Comparison of ENCODE assay signal across 22 cellular contexts in the genomic region with DNA sequence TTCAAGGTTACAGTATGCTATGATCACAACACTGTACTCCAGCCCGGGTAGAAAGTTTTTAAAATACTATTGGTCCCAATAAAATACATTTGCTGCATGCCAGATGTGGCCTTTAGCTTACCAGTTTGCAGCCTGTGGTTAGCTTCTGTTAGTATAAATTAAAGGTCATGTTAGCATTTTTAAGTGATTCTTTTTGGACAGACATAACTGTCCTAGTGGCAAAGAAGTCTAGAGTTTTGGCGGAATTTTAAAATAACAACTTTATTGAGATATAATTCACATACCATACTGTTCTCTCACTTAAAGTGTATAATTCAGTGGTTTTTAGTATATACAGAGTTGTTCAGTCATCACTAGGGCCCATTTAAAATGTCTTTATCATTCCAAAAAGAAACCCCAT. TPM values are rescaled to one million over a fixed set of nuclear protein-coding genes. Genes with fewer than 3 reads are reported as not detected.
DNase-seq lines count a peak whose midpoint lies in the region; ATAC-seq and TF ChIP-seq lines count a peak whose summit lies in the region.
"Had no signal": no experiment of that assay in that cellular context is flagged by ENCODE, and none has a peak within 500 bp of the region (broad histone marks: within the 10 kb centered on the region; RNA-seq: fewer than 3 reads in every experiment).

No MANE protein-coding gene starts in this region.

- no peak for DNase-seq in activated T-cell treated with anti-CD3 and anti-CD28 coated beads, Interleukin-2, amount 50 U/mL, for 24 hours
- DNase-seq in activated T-cell treated with anti-CD3 and anti-CD28 coated beads for 4 hours (no peak), IMR-90 (peak; percentile 87), fibroblast of gingiva (ENCODE audit: low read depth) (peak; percentile 53), cerebellum (ENCODE audit: low spot score) (no peak)
- DNase-seq in stimulated activated effector memory CD8-positive, alpha-beta T cell treated with anti-CD3 and anti-CD28 coated beads, Interleukin-12 subunit alpha, Interleukin-12 subunit beta, amount 100 ng/mL, for 72 hours (ENCODE audit: low spot score in 2 of 2): no peak
- DNase-seq in effector memory CD4-positive, alpha-beta T cell: no peak
- DNase-seq: BE2C; Calu3; CD4-positive, alpha-beta T cell; EL; NCI-H1105 treated with DMSO at 0.1 percent for 48 hours; NCI-H1694; NCI-H2107; NCI-H510A; NCI-H748 treated with DMSO at 0.1 percent for 48 hours; NK-92 treated with Interleukin-12 subunit alpha and Interleukin-12 subunit beta, amount 100 ng/mL, for 24 hours; Peyer's patch had no signal

- TF ChIP-seq POLR2A in IMR-90 (IDR thresholded peaks at IDR 0.05; ENCODE audit: low read depth, low read length): no peak

- peaks cover 56% of the 10 kb centered on the region for H4K20me1 ChIP-seq in IMR-90 (ENCODE audit: insufficient read depth, low read length)

- peak overlapping the region; percentile 73; the same call in 1 of the 2 replicates for H3K27ac ChIP-seq in IMR-90 (ENCODE audit: insufficient read depth, low read length)
- H3K27ac ChIP-seq in effector memory CD4-positive, alpha-beta T cell (ENCODE audit: insufficient read depth, low read length, poor library complexity, severe bottlenecking): no peak overlapping the region
- H3K27ac ChIP-seq: Peyer's patch had no signal

- no CpG with 5 or more reads among the region's 2 CpGs for WGBS in IMR-90 (ENCODE audit: extremely low coverage in 2 of 2, insufficient read length in 1 of 2), 2 experiments

- H4K8ac ChIP-seq in IMR-90 (ENCODE audit: low read depth in 2 of 2, low read length in 2 of 2): no peak overlapping the region

- H3K9ac ChIP-seq in IMR-90 (ENCODE audit: low read depth, low read length): no peak overlapping the region

- no peak overlapping the region for H4K91ac ChIP-seq in IMR-90 (ENCODE audit: insufficient read depth, low read depth, low read length)

- H3K36me3 ChIP-seq in IMR-90 (ENCODE audit: control insufficient read depth, insufficient read depth, low read length): peaks cover 44% of the 10 kb centered on the region
- H3K36me3 ChIP-seq in effector memory CD4-positive, alpha-beta T cell (ENCODE audit: control insufficient read depth, insufficient read depth, low read length): peaks cover 68% of the 10 kb centered on the region

- TF ChIP-seq CTCF in IMR-90 (conservative IDR thresholded peaks at IDR 0.05; ENCODE audit: low read depth, low read length): no peak

- H3K36me3 Mint-ChIP-seq in activated T-cell treated with anti-CD3 and anti-CD28 coated beads, Interleukin-2, amount 50 U/mL, for 24 hours (ENCODE audit: low read depth): peaks cover 38% of the 10 kb centered on the region
- H3K36me3 Mint-ChIP-seq in stimulated activated effector memory CD8-positive, alpha-beta T cell treated with anti-CD3 and anti-CD28 coated beads, Interleukin-12 subunit alpha, Interleukin-12 subunit beta, amount 100 ng/mL, for 72 hours: no peaks in the 10 kb centered on the region

- peaks cover 16% of the 10 kb centered on the region for H3K4me1 Mint-ChIP-seq in activated T-cell treated with anti-CD3 and anti-CD28 coated beads, Interleukin-2, amount 50 U/mL, for 24 hours (ENCODE audit: low read depth)
- H3K4me1 Mint-ChIP-seq in stimulated activated effector memory CD8-positive, alpha-beta T cell treated with anti-CD3 and anti-CD28 coated beads, Interleukin-12 subunit alpha, Interleukin-12 subunit beta, amount 100 ng/mL, for 72 hours: no peaks in the 10 kb centered on the region
- H3K4me1 Mint-ChIP-seq: GM23338 had no signal

- H3K4me2 ChIP-seq in IMR-90 (ENCODE audit: low read depth, low read length): peak overlapping the region; percentile 38
- H3K4me2 ChIP-seq: GM23338 had no signal

- peak overlapping the region; percentile 76 for H2BK5ac ChIP-seq in IMR-90 (ENCODE audit: low read depth, low read length, poor library complexity, severe bottlenecking)

- H3K18ac ChIP-seq in IMR-90 (ENCODE audit: low read depth, low read length): 0 out of 2 replicates have a peak overlapping the region, but pooled peaks have one; percentile 9

- H3K9me3 Mint-ChIP-seq in activated T-cell treated with anti-CD3 and anti-CD28 coated beads, Interleukin-2, amount 50 U/mL, for 24 hours: no peaks in the 10 kb centered on the region
- no peaks in the 10 kb centered on the region for H3K9me3 Mint-ChIP-seq in stimulated activated effector memory CD8-positive, alpha-beta T cell treated with anti-CD3 and anti-CD28 coated beads, Interleukin-12 subunit alpha, Interleukin-12 subunit beta, amount 100 ng/mL, for 72 hours
- H3K9me3 Mint-ChIP-seq: CD4-positive, alpha-beta T cell; GM23338 had no signal

- intact Hi-C loops in IMR-90 (cut with micrococcal nuclease): loop anchor here (1.0 kb wide), 1 partner anchor 14 kb away; no protein-coding TSS in a partner anchor

- H3K79me1 ChIP-seq in IMR-90 (ENCODE audit: low read depth in 1 of 2, low read length in 2 of 2): peaks cover 28 to 61% of the 10 kb centered on the region in 2 experiments

- no peak overlapping the region for H2BK20ac ChIP-seq in IMR-90 (ENCODE audit: low read depth, low read length)

- H2BK15ac ChIP-seq in IMR-90 (ENCODE audit: low read depth, low read length): no peak overlapping the region

- H3K27me3 Mint-ChIP-seq in activated T-cell treated with anti-CD3 and anti-CD28 coated beads, Interleukin-2, amount 50 U/mL, for 24 hours: no peaks in the 10 kb centered on the region
- H3K27me3 Mint-ChIP-seq: CD4-positive, alpha-beta T cell had no signal

- H2AK9ac ChIP-seq in IMR-90 (replicated peaks; ENCODE audit: low read depth, low read length, poor library complexity): no peak overlapping the region

- in situ Hi-C loops in IMR-90 (cut with MboI; ENCODE audit: low sequenced_read_pairs): no loop called here

- BruUV-seq in IMR-90 (replicated peaks; lab: Mats Ljungman, UMichigan): no TSS peak

- H2AK5ac ChIP-seq in IMR-90 (ENCODE audit: low read depth, low read length): 0 out of 2 replicates have a peak overlapping the region, but pooled peaks have one; percentile 23

- CTCF ChIA-PET in IMR-90 (lab: Yijun Ruan, JAX): interaction anchor here (1.0 to 1.2 kb wide), 2 partner anchors 15 to 45 kb away, joined by 3 to 6 read pairs; no protein-coding TSS in a partner anchor

- H3K56ac ChIP-seq in IMR-90 (ENCODE audit: extremely low read depth, insufficient read depth, low read length): peak overlapping the region; percentile 19; the same call in 1 of the 2 replicates

- dilution Hi-C loops in IMR-90 (cut with HindIII; ENCODE audit: low sequenced_read_pairs, unreplicated experiment): no loop called here

- peaks cover 12% of the 10 kb centered on the region for H3K4me1 ChIP-seq in IMR-90 (ENCODE audit: control insufficient read depth, insufficient read depth, low read length)
- no peaks in the 10 kb centered on the region for H3K4me1 ChIP-seq in effector memory CD4-positive, alpha-beta T cell (ENCODE audit: control insufficient read depth, insufficient read depth, low read length, poor library complexity, severe bottlenecking)
- H3K4me1 ChIP-seq: BE2C, Peyer's patch had no signal

- H3K9me1 ChIP-seq in IMR-90 (ENCODE audit: insufficient read depth, low read length): peaks cover 11% of the 10 kb centered on the region

- ATAC-seq in IMR-90 (ENCODE audit: low read depth): peak; percentile 83
- no peak for ATAC-seq in stimulated activated effector memory CD8-positive, alpha-beta T cell treated with anti-CD3 and anti-CD28 coated beads, Interleukin-12 subunit alpha, Interleukin-12 subunit beta, amount 100 ng/mL, for 72 hours
- ATAC-seq: GM12878, GM23338, HCT116, K562 had no signal

- H3K4me3 Mint-ChIP-seq in activated T-cell treated with anti-CD3 and anti-CD28 coated beads, Interleukin-2, amount 50 U/mL, for 24 hours: no peak overlapping the region
- no peak overlapping the region for H3K4me3 Mint-ChIP-seq in stimulated activated effector memory CD8-positive, alpha-beta T cell treated with anti-CD3 and anti-CD28 coated beads, Interleukin-12 subunit alpha, Interleukin-12 subunit beta, amount 100 ng/mL, for 72 hours
- H3K4me3 Mint-ChIP-seq: CD4-positive, alpha-beta T cell; GM23338 had no signal

- H3K4ac ChIP-seq in IMR-90 (ENCODE audit: low read depth, low read length): no peak overlapping the region

- H2AFZ ChIP-seq in IMR-90 (replicated peaks; ENCODE audit: low read length, poor library complexity): no peak overlapping the region
- H2AFZ ChIP-seq: GM23338 had no signal

- peak overlapping the region; percentile 66 for H3K27ac Mint-ChIP-seq in activated T-cell treated with anti-CD3 and anti-CD28 coated beads, Interleukin-2, amount 50 U/mL, for 24 hours
- H3K27ac Mint-ChIP-seq in stimulated activated effector memory CD8-positive, alpha-beta T cell treated with anti-CD3 and anti-CD28 coated beads, Interleukin-12 subunit alpha, Interleukin-12 subunit beta, amount 100 ng/mL, for 72 hours: peak overlapping the region; percentile 64
- H3K27ac Mint-ChIP-seq: CD4-positive, alpha-beta T cell; GM23338 had no signal

- no peak overlapping the region for H4K5ac ChIP-seq in IMR-90 (ENCODE audit: low read depth, low read length)

- no peak for TF ChIP-seq RAD21 in IMR-90 (IDR thresholded peaks at IDR 0.05; ENCODE audit: low read length)

- no peak overlapping the region for H3K4me3 ChIP-seq in IMR-90 (ENCODE audit: insufficient read depth, low read depth, low read length)
- H3K4me3 ChIP-seq in effector memory CD4-positive, alpha-beta T cell (ENCODE audit: insufficient read depth, low read depth, low read length, poor library complexity, severe bottlenecking): no peak overlapping the region
- H3K4me3 ChIP-seq: GM12878, GM23338, K562, Peyer's patch had no signal

- H3K9me3 ChIP-seq in IMR-90 (ENCODE audit: control insufficient read depth, insufficient read depth, low read length): no peaks in the 10 kb centered on the region
- no peaks in the 10 kb centered on the region for H3K9me3 ChIP-seq in effector memory CD4-positive, alpha-beta T cell (ENCODE audit: control insufficient read depth, low read length)
- H3K9me3 ChIP-seq: BE2C, Peyer's patch had no signal

- H3K14ac ChIP-seq in IMR-90 (replicated peaks; ENCODE audit: low read depth, low read length): no peak overlapping the region

- H3K23ac ChIP-seq in IMR-90 (ENCODE audit: low read depth, low read length): peak overlapping the region; percentile 48; the same call in 1 of the 2 replicates

- no peak overlapping the region for H2BK120ac ChIP-seq in IMR-90 (ENCODE audit: low read depth, low read length)

- POLR2A ChIA-PET in IMR-90 (lab: Charles Lee; ENCODE audit: unreplicated experiment): interaction anchor here (0.7 kb wide), 1 partner anchor 13 kb away, joined by 7 read pairs; no protein-coding TSS in a partner anchor

- H3K27me3 ChIP-seq in IMR-90 (ENCODE audit: control insufficient read depth, insufficient read depth, low read length): no peaks in the 10 kb centered on the region
- H3K27me3 ChIP-seq in effector memory CD4-positive, alpha-beta T cell (replicated peaks; ENCODE audit: control insufficient read depth, insufficient read depth, low read length, poor library complexity, severe bottlenecking): no peaks in the 10 kb centered on the region
- H3K27me3 ChIP-seq: BE2C, Peyer's patch had no signal

RNA-seq across cellular contexts. Expression of a gene that starts 24.3 kb away (rescaled TPM):
- 4.4 and 6.5 TPM in 2 replicates for total RNA-seq in IMR-90 (2012; rRNA removed)
- polyA plus RNA-seq in IMR-90 (2012; rRNA removed): 28.7 and 30.2 TPM in 2 replicates
- 21.5 and 31.3 TPM in 2 replicates for polyA plus RNA-seq in IMR-90 (2012; cell fraction: cytosol; rRNA removed)
- polyA plus RNA-seq in IMR-90 (2012; cell fraction: nucleus; rRNA removed; ENCODE audit: low replicate concordance): 26.5 and 45.9 TPM in 2 replicates
- total RNA-seq in cerebellum: 8.2 TPM

RNA-seq across cellular contexts. Expression of a gene that starts 34.8 kb away (rescaled TPM):
- total RNA-seq in IMR-90 (2012; rRNA removed): 33.7 and 39.7 TPM in 2 replicates
- 52.6 and 67.6 TPM in 2 replicates for polyA plus RNA-seq in IMR-90 (2012; rRNA removed)
- polyA plus RNA-seq in IMR-90 (2012; cell fraction: cytosol; rRNA removed): 40.2 and 51.4 TPM in 2 replicates
- polyA plus RNA-seq in IMR-90 (2012; cell fraction: nucleus; rRNA removed; ENCODE audit: low replicate concordance): 41.3 and 49.0 TPM in 2 replicates
- total RNA-seq in cerebellum: 82.9 TPM

RNA-seq across cellular contexts. Expression of a gene that starts 59.4 kb away (rescaled TPM):
- 50.7 and 53.6 TPM in 2 replicates for total RNA-seq in IMR-90 (2012; rRNA removed)
- polyA plus RNA-seq in IMR-90 (2012; rRNA removed): 25.4 and 27.0 TPM in 2 replicates
- polyA plus RNA-seq in IMR-90 (2012; cell fraction: cytosol; rRNA removed): 12.2 and 17.0 TPM in 2 replicates
- polyA plus RNA-seq in IMR-90 (2012; cell fraction: nucleus; rRNA removed; ENCODE audit: low replicate concordance): 6.5 and 17.8 TPM in 2 replicates
- 23.9 TPM for total RNA-seq in cerebellum

Comparison
In these comparisons a context has a peak if more than half of its experiments do, and no peak if none do; other contexts are left out.
1. DNase-seq: peak in IMR-90 (single experiment) and fibroblast of gingiva (single experiment); none in activated T-cell treated with anti-CD3 and anti-CD28 coated beads, Interleukin-2, amount 50 U/mL, for 24 hours (single experiment), activated T-cell treated with anti-CD3 and anti-CD28 coated beads for 4 hours (single experiment), stimulated activated effector memory CD8-positive, alpha-beta T cell treated with anti-CD3 and anti-CD28 coated beads, Interleukin-12 subunit alpha, Interleukin-12 subunit beta, amount 100 ng/mL, for 72 hours (0 of 2), effector memory CD4-positive, alpha-beta T cell (0 of 3) and cerebellum (single experiment).